ENCODE assay signal across 12 cellular contexts in genomic region chr3:129017531-129017899, GRCh38. TPM values are rescaled to one million over a fixed set of nuclear protein-coding genes. Genes with fewer than 3 reads are reported as not detected.
DNase-seq lines count a peak whose midpoint lies in the region; ATAC-seq and TF ChIP-seq lines count a peak whose summit lies in the region.
"Had no signal": no experiment of that assay in that cellular context is flagged by ENCODE, and none has a peak within 500 bp of the region (broad histone marks: within the 10 kb centered on the region; RNA-seq: fewer than 3 reads in every experiment).

No MANE protein-coding gene starts in this region.

- peak overlapping the region in 2 of 3 donors; percentile 45 to 73 for H3K27ac ChIP-seq in thyroid gland
- H3K27ac ChIP-seq: hepatocyte had no signal

- H3K36me3 ChIP-seq in thyroid gland, result no peaks in the 10 kb centered on the region

- peak overlapping the region; percentile 44 for H3K4me3 Mint-ChIP-seq in activated naive CD4-positive, alpha-beta T cell treated with anti-CD3 and anti-CD28 coated beads, Interleukin-2, amount 10 ng/mL, durations not matched to agents 7 days and 5 days
- H3K4me3 Mint-ChIP-seq in activated T-helper 2 cell treated with anti-CD3 and anti-CD28 coated beads, Interferon-gamma antibody, Interleukin-2, Interleukin-4, amounts not matched to agents 10 μg/mL and 5 μg/mL and 100 μg/mL, durations not matched to agents 14 hours and 24 hours and 36 hours (ENCODE audit: low read depth), result no peak overlapping the region
- H3K4me3 Mint-ChIP-seq in memory B cell, result peak overlapping the region; percentile 65

- peaks cover 2% of the 10 kb centered on the region for H3K36me3 Mint-ChIP-seq in activated naive CD4-positive, alpha-beta T cell treated with anti-CD3 and anti-CD28 coated beads, Interleukin-2, amount 10 ng/mL, durations not matched to agents 7 days and 5 days
- H3K36me3 Mint-ChIP-seq in activated T-helper 2 cell treated with anti-CD3 and anti-CD28 coated beads, Interferon-gamma antibody, Interleukin-2, Interleukin-4, amounts not matched to agents 10 μg/mL and 5 μg/mL and 100 μg/mL, durations not matched to agents 14 hours and 24 hours and 36 hours (ENCODE audit: low read depth), result no peaks in the 10 kb centered on the region
- no peaks in the 10 kb centered on the region for H3K36me3 Mint-ChIP-seq in memory B cell

- TF ChIP-seq CTCF in thyroid gland (IDR thresholded peaks at IDR 0.05) (no peak), GM20000 (IDR thresholded peaks at IDR 0.05; ENCODE audit: extremely low read depth, missing control alignments) (no peak)

- peaks cover 53% of the 10 kb centered on the region for H3K4me1 Mint-ChIP-seq in activated naive CD4-positive, alpha-beta T cell treated with anti-CD3 and anti-CD28 coated beads, Interleukin-2, amount 10 ng/mL, durations not matched to agents 7 days and 5 days
- H3K4me1 Mint-ChIP-seq in activated T-helper 2 cell treated with anti-CD3 and anti-CD28 coated beads, Interferon-gamma antibody, Interleukin-2, Interleukin-4, amounts not matched to agents 10 μg/mL and 5 μg/mL and 100 μg/mL, durations not matched to agents 14 hours and 24 hours and 36 hours (ENCODE audit: low read depth), result peaks cover 26% of the 10 kb centered on the region
- peaks cover 31% of the 10 kb centered on the region for H3K4me1 Mint-ChIP-seq in memory B cell

- ATAC-seq in memory B cell (ENCODE audit: low read depth) (no peak), HG03039 (IDR thresholded peaks at IDR 0.05; ENCODE audit: unreplicated experiment) (no peak)

- CTCF ChIA-PET in activated naive CD4-positive, alpha-beta T cell treated with anti-CD3 and anti-CD28 coated beads, Interleukin-2, amount 10 ng/mL, durations not matched to agents 7 days and 5 days (lab: Charles Lee), result interaction anchor here (0.6 to 3.6 kb wide), 12 partner anchors 9 to 262 kb away, joined by 3 to 59 read pairs (median 14); partner anchors contain the start of gene CFAP92

- intact Hi-C loops in activated T-helper 2 cell treated with anti-CD3 and anti-CD28 coated beads, Interferon-gamma antibody, Interleukin-2, Interleukin-4, amounts not matched to agents 10 μg/mL and 5 μg/mL and 100 μg/mL, durations not matched to agents 14 hours and 24 hours and 36 hours (cut with micrococcal nuclease), result no loop called here
- intact Hi-C loops in thyroid gland (cut with DNase I), result no loop called here

- H3K27me3 Mint-ChIP-seq in activated naive CD4-positive, alpha-beta T cell treated with anti-CD3 and anti-CD28 coated beads, Interleukin-2, amount 10 ng/mL, durations not matched to agents 7 days and 5 days, result peaks cover 4% of the 10 kb centered on the region
- H3K27me3 Mint-ChIP-seq in activated T-helper 2 cell treated with anti-CD3 and anti-CD28 coated beads, Interferon-gamma antibody, Interleukin-2, Interleukin-4, amounts not matched to agents 10 μg/mL and 5 μg/mL and 100 μg/mL, durations not matched to agents 14 hours and 24 hours and 36 hours (ENCODE audit: low read depth), result no peaks in the 10 kb centered on the region
- no peaks in the 10 kb centered on the region for H3K27me3 Mint-ChIP-seq in memory B cell

- no peaks in the 10 kb centered on the region for H3K9me3 Mint-ChIP-seq in activated naive CD4-positive, alpha-beta T cell treated with anti-CD3 and anti-CD28 coated beads, Interleukin-2, amount 10 ng/mL, durations not matched to agents 7 days and 5 days
- no peaks in the 10 kb centered on the region for H3K9me3 Mint-ChIP-seq in activated T-helper 2 cell treated with anti-CD3 and anti-CD28 coated beads, Interferon-gamma antibody, Interleukin-2, Interleukin-4, amounts not matched to agents 10 μg/mL and 5 μg/mL and 100 μg/mL, durations not matched to agents 14 hours and 24 hours and 36 hours
- H3K9me3 Mint-ChIP-seq in memory B cell, result peaks cover 2% of the 10 kb centered on the region

- H3K27ac Mint-ChIP-seq in activated naive CD4-positive, alpha-beta T cell treated with anti-CD3 and anti-CD28 coated beads, Interleukin-2, amount 10 ng/mL, durations not matched to agents 7 days and 5 days, result peak overlapping the region; percentile 83
- peak overlapping the region; percentile 57 for H3K27ac Mint-ChIP-seq in activated T-helper 2 cell treated with anti-CD3 and anti-CD28 coated beads, Interferon-gamma antibody, Interleukin-2, Interleukin-4, amounts not matched to agents 10 μg/mL and 5 μg/mL and 100 μg/mL, durations not matched to agents 14 hours and 24 hours and 36 hours
- peak overlapping the region; percentile 99 for H3K27ac Mint-ChIP-seq in memory B cell

- DNase-seq in activated naive CD4-positive, alpha-beta T cell treated with anti-CD3 and anti-CD28 coated beads, Interleukin-2, amount 10 ng/mL, durations not matched to agents 7 days and 5 days, result no peak
- DNase-seq in activated naive CD4-positive, alpha-beta T cell (lab: John Stamatoyannopoulos, UW), result no peak
- DNase-seq in activated T-helper 2 cell treated with anti-CD3 and anti-CD28 coated beads, Interferon-gamma antibody, Interleukin-2, Interleukin-4, amounts not matched to agents 10 μg/mL and 5 μg/mL and 100 μg/mL, durations not matched to agents 14 hours and 24 hours and 36 hours (ENCODE audit: low spot score), result no peak
- DNase-seq in memory B cell (ENCODE audit: low spot score in 2 of 2), result no peak
- DNase-seq in thyroid gland, result no peak
- DNase-seq in GM20000 (ENCODE audit: low spot score), result no peak
- DNase-seq in cerebellar nuclear complex (lab: John Stamatoyannopoulos, UW), result no peak
- DNase-seq: dorsolateral prefrontal cortex, NCI-H2029 had no signal

- WGBS in thyroid gland, 2 donors, result 45 to 58% methylated on average over 6 of the region's 6 CpGs

- H3K9me3 ChIP-seq in thyroid gland, result no peaks in the 10 kb centered on the region

- no peak overlapping the region for H3K4me3 ChIP-seq in thyroid gland (replicated peaks in 1 of 3)
- H3K4me3 ChIP-seq: dorsolateral prefrontal cortex, hepatocyte had no signal

- no peak for TF ChIP-seq POLR2A in thyroid gland (IDR thresholded peaks at IDR 0.05)

- peaks cover 0 to 34% of the 10 kb centered on the region in 2 donors for H3K4me1 ChIP-seq in thyroid gland

- no peaks in the 10 kb centered on the region for H3K27me3 ChIP-seq in thyroid gland
- H3K27me3 ChIP-seq: dorsolateral prefrontal cortex, hepatocyte had no signal

RNA-seq across cellular contexts. Expression of gene EFCC1, which starts 16.4 kb away (rescaled TPM):
- total RNA-seq in activated T-helper 2 cell treated with anti-CD3 and anti-CD28 coated beads, Interferon-gamma antibody, Interleukin-2, Interleukin-4, amounts not matched to agents 10 μg/mL and 5 μg/mL and 100 μg/mL, durations not matched to agents 14 hours and 24 hours and 36 hours, result 0.11 and 0.32 TPM in 2 replicates
- total RNA-seq in thyroid gland, result 10 to 100 TPM in 2 of 4 donors, 1 to 10 TPM in 2; 3.6 to 16.8 (median 9.9) TPM
- total RNA-seq: G401 had no signal

RNA-seq across cellular contexts. Expression of gene CFAP92, which starts 23.6 kb away (rescaled TPM):
- total RNA-seq in activated T-helper 2 cell treated with anti-CD3 and anti-CD28 coated beads, Interferon-gamma antibody, Interleukin-2, Interleukin-4, amounts not matched to agents 10 μg/mL and 5 μg/mL and 100 μg/mL, durations not matched to agents 14 hours and 24 hours and 36 hours, result 0.37 TPM in 1 of 2 replicates, not detected in the other
- total RNA-seq in thyroid gland, result 1 to 10 TPM in 1 of 4 donors, under 1 TPM in 3; 0.40 to 2.5 (median 0.57) TPM
- total RNA-seq: G401 had no signal

RNA-seq across cellular contexts. Expression of gene GP9, which starts 43.1 kb away (rescaled TPM):
- total RNA-seq in activated T-helper 2 cell treated with anti-CD3 and anti-CD28 coated beads, Interferon-gamma antibody, Interleukin-2, Interleukin-4, amounts not matched to agents 10 μg/mL and 5 μg/mL and 100 μg/mL, durations not matched to agents 14 hours and 24 hours and 36 hours, result not detected in 2 replicates
- not detected for total RNA-seq in thyroid gland
- total RNA-seq: G401, hepatocyte had no signal
